12 cellular contexts compared by ENCODE assay signal in genomic region chr18:22674300-22674699, GRCh38.
DNase-seq lines count a peak whose midpoint lies in the region; ATAC-seq and TF ChIP-seq lines count a peak whose summit lies in the region.
"Had no signal": no experiment of that assay in that cellular context is flagged by ENCODE, and none has a peak within 500 bp of the region (broad histone marks: within the 10 kb centered on the region; RNA-seq: fewer than 3 reads in every experiment).

No MANE protein-coding gene starts in this region.

- no peak overlapping the region for H3K27ac ChIP-seq in breast epithelium
- no peak overlapping the region for H3K27ac ChIP-seq in left ventricle myocardium inferior (replicated peaks)
- no peak overlapping the region for H3K27ac ChIP-seq in dorsolateral prefrontal cortex
- H3K27ac ChIP-seq: right lobe of liver had no signal

- TF ChIP-seq POLR2A in breast epithelium (IDR thresholded peaks at IDR 0.05): no peak

- intact Hi-C loops in MCF 10A (cut with micrococcal nuclease) (no loop called here), breast epithelium (cut with DNase I; ENCODE audit: low total_unique reads) (no loop called here), left ventricle myocardium inferior (cut with micrococcal nuclease) (no loop called here), dorsolateral prefrontal cortex (cut with DNase I) (loop anchor here in 1 of 2 donors (10.0 kb wide), 1 partner anchor 61 kb away; no protein-coding TSS in a partner anchor)

- BruUV-seq in MCF 10A (replicated peaks; lab: Mats Ljungman, UMichigan): no TSS peak

- H3K36me3 ChIP-seq in breast epithelium (no peaks in the 10 kb centered on the region), left ventricle myocardium inferior (no peaks in the 10 kb centered on the region)
- H3K36me3 ChIP-seq: right lobe of liver had no signal

- H3K27ac Mint-ChIP-seq in MCF 10A (ENCODE audit: low read depth, unreplicated experiment): peak overlapping the region; percentile 11
- H3K27ac Mint-ChIP-seq: memory B cell had no signal

- H3K4me3 ChIP-seq in breast epithelium (no peak overlapping the region), left ventricle myocardium inferior (no peak overlapping the region), dorsolateral prefrontal cortex (no peak overlapping the region)
- H3K4me3 ChIP-seq: right lobe of liver had no signal

- no peak overlapping the region for H3K4me3 Mint-ChIP-seq in MCF 10A (ENCODE audit: unreplicated experiment)
- H3K4me3 Mint-ChIP-seq: memory B cell had no signal

- H3K4me1 ChIP-seq in breast epithelium (no peaks in the 10 kb centered on the region), left ventricle myocardium inferior (no peaks in the 10 kb centered on the region)
- H3K4me1 ChIP-seq: right lobe of liver had no signal

- CTCF ChIA-PET in MCF 10A (lab: Yijun Ruan, JAX): interaction anchor here (1.1 kb wide), 1 partner anchor 9 kb away, joined by 3 read pairs; no protein-coding TSS in a partner anchor

- no peaks in the 10 kb centered on the region for H3K27me3 Mint-ChIP-seq in MCF 10A (ENCODE audit: insufficient read depth, unreplicated experiment)

- DNase-seq in MCF 10A (ENCODE audit: unreplicated experiment) (peak; percentile 88), breast epithelium (ENCODE audit: low spot score in 2 of 2) (no peak), amniotic epithelial cell (ENCODE audit: low read depth) (peak; percentile 99), hepatic stellate cell (ENCODE audit: low spot score) (peak; percentile 60), left ventricle myocardium inferior (no peak), middle frontal gyrus (ENCODE audit: extremely low spot score, low spot score) (no peak), dorsolateral prefrontal cortex (no peak)
- DNase-seq: amygdala, NCI-H524 treated with DMSO at 0.1 percent for 48 hours, right lobe of liver had no signal

- no peaks in the 10 kb centered on the region for H3K9me3 Mint-ChIP-seq in MCF 10A (ENCODE audit: unreplicated experiment)
- H3K9me3 Mint-ChIP-seq: memory B cell had no signal

- ATAC-seq in HG02571 (IDR thresholded peaks at IDR 0.05; ENCODE audit: unreplicated experiment): no peak

- peaks cover 21% of the 10 kb centered on the region for H3K4me1 Mint-ChIP-seq in MCF 10A (ENCODE audit: insufficient read depth, unreplicated experiment)
- H3K4me1 Mint-ChIP-seq: memory B cell had no signal

- POLR2A ChIA-PET in MCF 10A (lab: Yijun Ruan, JAX): interaction anchor here (1.0 kb wide), 1 partner anchor 16 kb away, joined by 3 read pairs; no protein-coding TSS in a partner anchor

- TF ChIP-seq CTCF in MCF 10A (IDR thresholded peaks at IDR 0.05; ENCODE audit: unreplicated experiment) (no peak), breast epithelium (IDR thresholded peaks at IDR 0.05) (no peak), left ventricle myocardium inferior (IDR thresholded peaks at IDR 0.05; ENCODE audit: borderline replicate concordance) (no peak), dorsolateral prefrontal cortex (IDR thresholded peaks at IDR 0.05 in 54 of 56, conservative IDR thresholded peaks at IDR 0.05 in 2 of 56; ENCODE audit: low read depth in 1 of 56, partially characterized antibody in 56 of 56) (no peak)

- H3K27me3 ChIP-seq in breast epithelium (no peaks in the 10 kb centered on the region), left ventricle myocardium inferior (ENCODE audit: low read depth) (no peaks in the 10 kb centered on the region), dorsolateral prefrontal cortex (peaks cover 0 to 17% (median 0%) of the 10 kb centered on the region in 45 donors)
- H3K27me3 ChIP-seq: right lobe of liver had no signal

- no peaks in the 10 kb centered on the region for H3K36me3 Mint-ChIP-seq in MCF 10A (ENCODE audit: insufficient read depth, unreplicated experiment)
- H3K36me3 Mint-ChIP-seq: memory B cell had no signal

- no peaks in the 10 kb centered on the region for H3K9me3 ChIP-seq in breast epithelium
- H3K9me3 ChIP-seq in left ventricle myocardium inferior (replicated peaks): peaks cover 9% of the 10 kb centered on the region
- H3K9me3 ChIP-seq: right lobe of liver had no signal

Comparison
In these comparisons a context has a peak if more than half of its experiments do, and no peak if none do; other contexts are left out.
1. DNase-seq: peak in MCF 10A (single experiment), amniotic epithelial cell (single experiment) and hepatic stellate cell (single experiment); none in breast epithelium (0 of 2), left ventricle myocardium inferior (single experiment), middle frontal gyrus (single experiment) and dorsolateral prefrontal cortex (0 of 10).